Comparison of ENCODE assay signal across 15 cellular contexts in genomic region chr11:107140988-107141387, GRCh38.
DNase-seq lines count a peak whose midpoint lies in the region; ATAC-seq and TF ChIP-seq lines count a peak whose summit lies in the region.
"Had no signal": no experiment of that assay in that cellular context is flagged by ENCODE, and none has a peak within 500 bp of the region (broad histone marks: within the 10 kb centered on the region; RNA-seq: fewer than 3 reads in every experiment).

No MANE protein-coding gene starts in this region.

- no peak overlapping the region for H3K27ac Mint-ChIP-seq in T-cell
- H3K27ac Mint-ChIP-seq in activated CD4-positive, alpha-beta T cell treated with anti-CD3 and anti-CD28 coated beads, Interleukin-2, amount 10 ng/mL, durations not matched to agents 24 days and 14 days = no peak overlapping the region
- H3K27ac Mint-ChIP-seq: CD14-positive monocyte; CD8-positive, alpha-beta memory T cell; H9; IgD-negative memory B cell had no signal

- peak overlapping the region; percentile 12; the same call in 1 of the 2 replicates for H3K27ac ChIP-seq in C4-2B

- POLR2A ChIA-PET in T-cell (lab: Charles Lee) = no interaction called here

- intact Hi-C loops in activated CD4-positive, alpha-beta T cell treated with anti-CD3 and anti-CD28 coated beads, Interleukin-2, amount 10 ng/mL, durations not matched to agents 24 days and 14 days (cut with micrococcal nuclease) = no loop called here

- peak; percentile 71 for DNase-seq in NCI-H526 treated with DMSO at 0.1 percent for 48 hours (lab: John Stamatoyannopoulos, UW)
- DNase-seq in cerebellum (ENCODE audit: low spot score) = peak; percentile 19
- DNase-seq in retina = peak; percentile 44
- DNase-seq in DMS53 treated with DMSO at 0.1 percent for 48 hours (lab: John Stamatoyannopoulos, UW; ENCODE audit: unreplicated experiment) = no peak
- DNase-seq in T-cell = no peak
- no peak for DNase-seq in activated CD4-positive, alpha-beta T cell treated with anti-CD3 and anti-CD28 coated beads, Interleukin-2, amount 10 ng/mL, durations not matched to agents 24 days and 14 days
- DNase-seq: BE2C; Caco-2; CD8-positive, alpha-beta memory T cell; DMS53; GOT3; H9 had no signal

- CTCF ChIA-PET in T-cell (lab: Charles Lee) = interaction anchor here in 1 of 2 donors (1.0 kb wide), 1 partner anchor 16 kb away, joined by 3 read pairs; no protein-coding TSS in a partner anchor

- H3K9me3 Mint-ChIP-seq in T-cell = peaks cover 4 to 8% (median 6%) of the 10 kb centered on the region in 3 donors
- H3K9me3 Mint-ChIP-seq in activated CD4-positive, alpha-beta T cell treated with anti-CD3 and anti-CD28 coated beads, Interleukin-2, amount 10 ng/mL, durations not matched to agents 24 days and 14 days = no peaks in the 10 kb centered on the region
- H3K9me3 Mint-ChIP-seq: H9 had no signal

- no peaks in the 10 kb centered on the region for H3K27me3 Mint-ChIP-seq in T-cell
- no peaks in the 10 kb centered on the region for H3K27me3 Mint-ChIP-seq in activated CD4-positive, alpha-beta T cell treated with anti-CD3 and anti-CD28 coated beads, Interleukin-2, amount 10 ng/mL, durations not matched to agents 24 days and 14 days
- H3K27me3 Mint-ChIP-seq: CD8-positive, alpha-beta memory T cell had no signal

- no peak for TF ChIP-seq CTCF in C4-2B (conservative IDR thresholded peaks at IDR 0.05)

- no peaks in the 10 kb centered on the region for H3K4me1 Mint-ChIP-seq in T-cell
- no peaks in the 10 kb centered on the region for H3K4me1 Mint-ChIP-seq in activated CD4-positive, alpha-beta T cell treated with anti-CD3 and anti-CD28 coated beads, Interleukin-2, amount 10 ng/mL, durations not matched to agents 24 days and 14 days
- H3K4me1 Mint-ChIP-seq: CD14-positive monocyte; CD8-positive, alpha-beta memory T cell; H9; IgD-negative memory B cell had no signal

- H3K36me3 Mint-ChIP-seq in T-cell = no peaks in the 10 kb centered on the region
- no peaks in the 10 kb centered on the region for H3K36me3 Mint-ChIP-seq in activated CD4-positive, alpha-beta T cell treated with anti-CD3 and anti-CD28 coated beads, Interleukin-2, amount 10 ng/mL, durations not matched to agents 24 days and 14 days (ENCODE audit: low read depth)
- H3K36me3 Mint-ChIP-seq: CD14-positive monocyte had no signal

- no peak overlapping the region for H3K4me3 Mint-ChIP-seq in T-cell
- no peak overlapping the region for H3K4me3 Mint-ChIP-seq in activated CD4-positive, alpha-beta T cell treated with anti-CD3 and anti-CD28 coated beads, Interleukin-2, amount 10 ng/mL, durations not matched to agents 24 days and 14 days
- H3K4me3 Mint-ChIP-seq: CD14-positive monocyte; CD8-positive, alpha-beta memory T cell; H9; IgD-negative memory B cell had no signal

- no peak for ATAC-seq in T-cell (replicated peaks in 1 of 4)

Comparison
In these comparisons a context has a peak if more than half of its experiments do, and no peak if none do; other contexts are left out.
1. DNase-seq: peak in NCI-H526 treated with DMSO at 0.1 percent for 48 hours (single experiment), cerebellum (single experiment) and retina (single experiment); none in DMS53 treated with DMSO at 0.1 percent for 48 hours (single experiment), T-cell (0 of 34) and activated CD4-positive, alpha-beta T cell treated with anti-CD3 and anti-CD28 coated beads, Interleukin-2, amount 10 ng/mL, durations not matched to agents 24 days and 14 days (single experiment).